In the genomic region with DNA sequence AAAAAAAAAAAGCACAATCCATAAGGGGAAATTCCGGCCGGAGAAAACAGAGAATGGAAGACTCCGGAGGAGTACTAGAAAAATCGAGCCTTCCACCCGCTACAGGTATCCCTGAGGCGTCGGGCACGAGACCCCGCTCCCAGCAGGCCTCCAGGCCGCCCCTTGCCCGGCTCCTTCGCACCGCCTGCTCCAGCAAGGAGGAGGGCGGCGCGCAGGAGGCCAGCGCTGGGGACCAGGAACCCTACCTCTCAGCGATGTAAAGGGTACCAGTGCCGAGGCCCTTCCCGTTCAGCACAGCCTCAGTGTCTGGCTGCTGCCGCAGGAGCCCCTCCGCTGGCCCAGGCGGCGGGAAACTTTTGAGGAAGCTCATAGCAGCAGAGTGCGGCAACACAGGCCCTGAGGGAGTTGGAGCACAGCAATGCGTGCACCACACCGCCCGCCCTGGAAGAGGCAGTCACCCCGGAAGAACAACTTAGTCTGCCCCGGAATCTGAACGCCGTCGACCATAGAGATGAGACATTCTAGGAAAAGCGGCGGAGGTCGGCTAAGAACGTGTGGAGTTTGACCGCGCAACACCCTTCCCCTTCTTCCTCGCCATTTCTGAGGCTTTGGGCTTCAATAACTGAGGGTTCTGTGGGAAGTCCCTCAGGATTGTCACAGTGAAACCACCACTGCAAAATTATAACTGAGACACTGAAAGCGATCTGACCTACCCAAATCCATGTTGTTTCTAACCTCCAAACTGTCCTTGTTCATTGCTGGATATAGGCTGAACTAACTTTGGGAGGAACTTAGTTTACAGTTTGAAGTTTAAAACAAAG, we compare ENCODE assay signal across 1 cellular context.
TF ChIP-seq lines count a peak whose summit lies in the region.

A gene with protein sequence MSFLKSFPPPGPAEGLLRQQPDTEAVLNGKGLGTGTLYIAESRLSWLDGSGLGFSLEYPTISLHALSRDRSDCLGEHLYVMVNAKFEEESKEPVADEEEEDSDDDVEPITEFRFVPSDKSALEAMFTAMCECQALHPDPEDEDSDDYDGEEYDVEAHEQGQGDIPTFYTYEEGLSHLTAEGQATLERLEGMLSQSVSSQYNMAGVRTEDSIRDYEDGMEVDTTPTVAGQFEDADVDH (minus strand): TSS at position 450 of the 821 bp plus-strand sequence. CDS start 80 bp downstream, at position 370.

TF ChIP-seq in H1, 55 proteins besides CTCF, POLR2A, EP300 and RAD21 (continues in another document):
- TF ChIP-seq CHD1 (IDR thresholded peaks at IDR 0.05; ENCODE audit: low read depth, low read length) = no peak
- TF ChIP-seq RXRA (IDR thresholded peaks at IDR 0.05; ENCODE audit: insufficient read depth, low read depth, low read length) = no peak
- peak; percentile 95 for TF ChIP-seq POLR2AphosphoS5 (IDR thresholded peaks at IDR 0.05; ENCODE audit: low read depth, low read length)
- TF ChIP-seq RNF2 (IDR thresholded peaks at IDR 0.05; ENCODE audit: borderline replicate concordance, low read depth, low read length, missing control alignments, poor library complexity, severe bottlenecking) = no peak
- TF ChIP-seq TEAD4 (IDR thresholded peaks at IDR 0.05; ENCODE audit: low read depth, low read length) = no peak; the same call in 1 of the 2 replicates
- no peak for TF ChIP-seq JUN (IDR thresholded peaks at IDR 0.05; ENCODE audit: low read depth, low read length)
- TF ChIP-seq TAF7 (optimal IDR thresholded peaks at IDR 0.05; ENCODE audit: borderline replicate concordance, low read depth, low read length) = peak; percentile 90
- TF ChIP-seq, protein P1, sequence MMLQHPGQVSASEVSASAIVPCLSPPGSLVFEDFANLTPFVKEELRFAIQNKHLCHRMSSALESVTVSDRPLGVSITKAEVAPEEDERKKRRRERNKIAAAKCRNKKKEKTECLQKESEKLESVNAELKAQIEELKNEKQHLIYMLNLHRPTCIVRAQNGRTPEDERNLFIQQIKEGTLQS (IDR thresholded peaks at IDR 0.05; ENCODE audit: insufficient read depth, low read depth, low read length) = no peak
- no peak for TF ChIP-seq KDM1A (IDR thresholded peaks at IDR 0.05; ENCODE audit: borderline replicate concordance, low read length)
- TF ChIP-seq SRF (IDR thresholded peaks at IDR 0.05; ENCODE audit: low read depth, low read length) = no peak
- TF ChIP-seq SIX5 (IDR thresholded peaks at IDR 0.05; ENCODE audit: low read depth, low read length) = no peak
- TF ChIP-seq CTBP2 (IDR thresholded peaks at IDR 0.05; ENCODE audit: borderline replicate concordance, insufficient read depth, insufficient read length, low read length) = no peak
- TF ChIP-seq ZNF274 (IDR thresholded peaks at IDR 0.05; ENCODE audit: borderline replicate concordance, extremely low read depth, low read length) = no peak
- TF ChIP-seq TAF1 (IDR thresholded peaks at IDR 0.05; ENCODE audit: low read depth, low read length) = peak; percentile 99
- no peak for TF ChIP-seq BCL11A (IDR thresholded peaks at IDR 0.05; ENCODE audit: low read depth in 2 of 2, low read length in 2 of 2)
- no peak; the same call in none of the 2 replicates for TF ChIP-seq EGR1 (IDR thresholded peaks at IDR 0.05; ENCODE audit: borderline replicate concordance, low read depth, low read length)
- TF ChIP-seq CHD2 (IDR thresholded peaks at IDR 0.05; ENCODE audit: low read length) = peak; percentile 74
- TF ChIP-seq, protein P2, sequence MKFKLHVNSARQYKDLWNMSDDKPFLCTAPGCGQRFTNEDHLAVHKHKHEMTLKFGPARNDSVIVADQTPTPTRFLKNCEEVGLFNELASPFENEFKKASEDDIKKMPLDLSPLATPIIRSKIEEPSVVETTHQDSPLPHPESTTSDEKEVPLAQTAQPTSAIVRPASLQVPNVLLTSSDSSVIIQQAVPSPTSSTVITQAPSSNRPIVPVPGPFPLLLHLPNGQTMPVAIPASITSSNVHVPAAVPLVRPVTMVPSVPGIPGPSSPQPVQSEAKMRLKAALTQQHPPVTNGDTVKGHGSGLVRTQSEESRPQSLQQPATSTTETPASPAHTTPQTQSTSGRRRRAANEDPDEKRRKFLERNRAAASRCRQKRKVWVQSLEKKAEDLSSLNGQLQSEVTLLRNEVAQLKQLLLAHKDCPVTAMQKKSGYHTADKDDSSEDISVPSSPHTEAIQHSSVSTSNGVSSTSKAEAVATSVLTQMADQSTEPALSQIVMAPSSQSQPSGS (IDR thresholded peaks at IDR 0.05; ENCODE audit: low read length) = no peak
- TF ChIP-seq FOSL1 (IDR thresholded peaks at IDR 0.05; ENCODE audit: insufficient read depth, low read depth, low read length) = no peak
- no peak for TF ChIP-seq MAFK (IDR thresholded peaks at IDR 0.05; ENCODE audit: low read depth, low read length)
- 0 out of 2 replicates have a peak, but pooled peaks have one; percentile 49 for TF ChIP-seq GTF2F1 (IDR thresholded peaks at IDR 0.05; ENCODE audit: borderline replicate concordance, low read depth, low read length)
- TF ChIP-seq POU5F1 (IDR thresholded peaks at IDR 0.05; ENCODE audit: low read depth, low read length) = no peak
- TF ChIP-seq, protein P3, sequence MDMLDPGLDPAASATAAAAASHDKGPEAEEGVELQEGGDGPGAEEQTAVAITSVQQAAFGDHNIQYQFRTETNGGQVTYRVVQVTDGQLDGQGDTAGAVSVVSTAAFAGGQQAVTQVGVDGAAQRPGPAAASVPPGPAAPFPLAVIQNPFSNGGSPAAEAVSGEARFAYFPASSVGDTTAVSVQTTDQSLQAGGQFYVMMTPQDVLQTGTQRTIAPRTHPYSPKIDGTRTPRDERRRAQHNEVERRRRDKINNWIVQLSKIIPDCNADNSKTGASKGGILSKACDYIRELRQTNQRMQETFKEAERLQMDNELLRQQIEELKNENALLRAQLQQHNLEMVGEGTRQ (IDR thresholded peaks at IDR 0.05; ENCODE audit: low read length) = 0 out of 2 replicates have a peak, but pooled peaks have one; percentile 2
- no peak for TF ChIP-seq RFX5 (IDR thresholded peaks at IDR 0.05; ENCODE audit: borderline replicate concordance, low read depth, low read length)
- TF ChIP-seq YY1 (IDR thresholded peaks at IDR 0.05; ENCODE audit: low read depth, low read length) = peak; percentile 68
- peak; percentile 93 for TF ChIP-seq KDM4A (IDR thresholded peaks at IDR 0.05; ENCODE audit: low read depth, low read length, severe bottlenecking)
- TF ChIP-seq, protein P4, sequence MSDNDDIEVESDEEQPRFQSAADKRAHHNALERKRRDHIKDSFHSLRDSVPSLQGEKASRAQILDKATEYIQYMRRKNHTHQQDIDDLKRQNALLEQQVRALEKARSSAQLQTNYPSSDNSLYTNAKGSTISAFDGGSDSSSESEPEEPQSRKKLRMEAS (IDR thresholded peaks at IDR 0.05) = peak; percentile 76
- no peak for TF ChIP-seq SUZ12 (IDR thresholded peaks at IDR 0.05; ENCODE audit: low read length)
- no peak for TF ChIP-seq CBX8 (IDR thresholded peaks at IDR 0.05; ENCODE audit: borderline replicate concordance, low read depth, low read length)
- TF ChIP-seq HDAC2 (IDR thresholded peaks at IDR 0.05; ENCODE audit: borderline replicate concordance in 1 of 2, low read depth in 2 of 2, low read length in 2 of 2) = no peak
- TF ChIP-seq KDM5A (IDR thresholded peaks at IDR 0.05; ENCODE audit: low read length) = no peak
- TF ChIP-seq EZH2 (IDR thresholded peaks at IDR 0.05; ENCODE audit: low read depth, low read length, severe bottlenecking) = no peak
- peak; percentile 85 for TF ChIP-seq PHF8 (conservative IDR thresholded peaks at IDR 0.05; ENCODE audit: low read depth, low read length)
- TF ChIP-seq SP2 (IDR thresholded peaks at IDR 0.05; ENCODE audit: low read length) = peak; percentile 72
- no peak for TF ChIP-seq NANOG (IDR thresholded peaks at IDR 0.05; ENCODE audit: insufficient read depth, low read depth, low read length, poor library complexity, severe bottlenecking)
- TF ChIP-seq SIRT6 (IDR thresholded peaks at IDR 0.05; ENCODE audit: low read length) = no peak
- no peak for TF ChIP-seq CBX5 (IDR thresholded peaks at IDR 0.05; ENCODE audit: low read depth, low read length)
- TF ChIP-seq, protein P5, sequence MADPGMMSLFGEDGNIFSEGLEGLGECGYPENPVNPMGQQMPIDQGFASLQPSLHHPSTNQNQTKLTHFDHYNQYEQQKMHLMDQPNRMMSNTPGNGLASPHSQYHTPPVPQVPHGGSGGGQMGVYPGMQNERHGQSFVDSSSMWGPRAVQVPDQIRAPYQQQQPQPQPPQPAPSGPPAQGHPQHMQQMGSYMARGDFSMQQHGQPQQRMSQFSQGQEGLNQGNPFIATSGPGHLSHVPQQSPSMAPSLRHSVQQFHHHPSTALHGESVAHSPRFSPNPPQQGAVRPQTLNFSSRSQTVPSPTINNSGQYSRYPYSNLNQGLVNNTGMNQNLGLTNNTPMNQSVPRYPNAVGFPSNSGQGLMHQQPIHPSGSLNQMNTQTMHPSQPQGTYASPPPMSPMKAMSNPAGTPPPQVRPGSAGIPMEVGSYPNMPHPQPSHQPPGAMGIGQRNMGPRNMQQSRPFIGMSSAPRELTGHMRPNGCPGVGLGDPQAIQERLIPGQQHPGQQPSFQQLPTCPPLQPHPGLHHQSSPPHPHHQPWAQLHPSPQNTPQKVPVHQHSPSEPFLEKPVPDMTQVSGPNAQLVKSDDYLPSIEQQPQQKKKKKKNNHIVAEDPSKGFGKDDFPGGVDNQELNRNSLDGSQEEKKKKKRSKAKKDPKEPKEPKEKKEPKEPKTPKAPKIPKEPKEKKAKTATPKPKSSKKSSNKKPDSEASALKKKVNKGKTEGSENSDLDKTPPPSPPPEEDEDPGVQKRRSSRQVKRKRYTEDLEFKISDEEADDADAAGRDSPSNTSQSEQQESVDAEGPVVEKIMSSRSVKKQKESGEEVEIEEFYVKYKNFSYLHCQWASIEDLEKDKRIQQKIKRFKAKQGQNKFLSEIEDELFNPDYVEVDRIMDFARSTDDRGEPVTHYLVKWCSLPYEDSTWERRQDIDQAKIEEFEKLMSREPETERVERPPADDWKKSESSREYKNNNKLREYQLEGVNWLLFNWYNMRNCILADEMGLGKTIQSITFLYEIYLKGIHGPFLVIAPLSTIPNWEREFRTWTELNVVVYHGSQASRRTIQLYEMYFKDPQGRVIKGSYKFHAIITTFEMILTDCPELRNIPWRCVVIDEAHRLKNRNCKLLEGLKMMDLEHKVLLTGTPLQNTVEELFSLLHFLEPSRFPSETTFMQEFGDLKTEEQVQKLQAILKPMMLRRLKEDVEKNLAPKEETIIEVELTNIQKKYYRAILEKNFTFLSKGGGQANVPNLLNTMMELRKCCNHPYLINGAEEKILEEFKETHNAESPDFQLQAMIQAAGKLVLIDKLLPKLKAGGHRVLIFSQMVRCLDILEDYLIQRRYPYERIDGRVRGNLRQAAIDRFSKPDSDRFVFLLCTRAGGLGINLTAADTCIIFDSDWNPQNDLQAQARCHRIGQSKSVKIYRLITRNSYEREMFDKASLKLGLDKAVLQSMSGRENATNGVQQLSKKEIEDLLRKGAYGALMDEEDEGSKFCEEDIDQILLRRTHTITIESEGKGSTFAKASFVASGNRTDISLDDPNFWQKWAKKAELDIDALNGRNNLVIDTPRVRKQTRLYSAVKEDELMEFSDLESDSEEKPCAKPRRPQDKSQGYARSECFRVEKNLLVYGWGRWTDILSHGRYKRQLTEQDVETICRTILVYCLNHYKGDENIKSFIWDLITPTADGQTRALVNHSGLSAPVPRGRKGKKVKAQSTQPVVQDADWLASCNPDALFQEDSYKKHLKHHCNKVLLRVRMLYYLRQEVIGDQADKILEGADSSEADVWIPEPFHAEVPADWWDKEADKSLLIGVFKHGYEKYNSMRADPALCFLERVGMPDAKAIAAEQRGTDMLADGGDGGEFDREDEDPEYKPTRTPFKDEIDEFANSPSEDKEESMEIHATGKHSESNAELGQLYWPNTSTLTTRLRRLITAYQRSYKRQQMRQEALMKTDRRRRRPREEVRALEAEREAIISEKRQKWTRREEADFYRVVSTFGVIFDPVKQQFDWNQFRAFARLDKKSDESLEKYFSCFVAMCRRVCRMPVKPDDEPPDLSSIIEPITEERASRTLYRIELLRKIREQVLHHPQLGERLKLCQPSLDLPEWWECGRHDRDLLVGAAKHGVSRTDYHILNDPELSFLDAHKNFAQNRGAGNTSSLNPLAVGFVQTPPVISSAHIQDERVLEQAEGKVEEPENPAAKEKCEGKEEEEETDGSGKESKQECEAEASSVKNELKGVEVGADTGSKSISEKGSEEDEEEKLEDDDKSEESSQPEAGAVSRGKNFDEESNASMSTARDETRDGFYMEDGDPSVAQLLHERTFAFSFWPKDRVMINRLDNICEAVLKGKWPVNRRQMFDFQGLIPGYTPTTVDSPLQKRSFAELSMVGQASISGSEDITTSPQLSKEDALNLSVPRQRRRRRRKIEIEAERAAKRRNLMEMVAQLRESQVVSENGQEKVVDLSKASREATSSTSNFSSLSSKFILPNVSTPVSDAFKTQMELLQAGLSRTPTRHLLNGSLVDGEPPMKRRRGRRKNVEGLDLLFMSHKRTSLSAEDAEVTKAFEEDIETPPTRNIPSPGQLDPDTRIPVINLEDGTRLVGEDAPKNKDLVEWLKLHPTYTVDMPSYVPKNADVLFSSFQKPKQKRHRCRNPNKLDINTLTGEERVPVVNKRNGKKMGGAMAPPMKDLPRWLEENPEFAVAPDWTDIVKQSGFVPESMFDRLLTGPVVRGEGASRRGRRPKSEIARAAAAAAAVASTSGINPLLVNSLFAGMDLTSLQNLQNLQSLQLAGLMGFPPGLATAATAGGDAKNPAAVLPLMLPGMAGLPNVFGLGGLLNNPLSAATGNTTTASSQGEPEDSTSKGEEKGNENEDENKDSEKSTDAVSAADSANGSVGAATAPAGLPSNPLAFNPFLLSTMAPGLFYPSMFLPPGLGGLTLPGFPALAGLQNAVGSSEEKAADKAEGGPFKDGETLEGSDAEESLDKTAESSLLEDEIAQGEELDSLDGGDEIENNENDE (IDR thresholded peaks at IDR 0.05; ENCODE audit: insufficient replicate concordance, low read length) = no peak
- TF ChIP-seq ASH2L (IDR thresholded peaks at IDR 0.05; ENCODE audit: low read length) = peak; percentile 92
- no peak for TF ChIP-seq JUND (IDR thresholded peaks at IDR 0.05; ENCODE audit: low read length)
- no peak for TF ChIP-seq TCF12 (IDR thresholded peaks at IDR 0.05; ENCODE audit: low read depth, low read length)
- peak; percentile 94 for TF ChIP-seq TBP (IDR thresholded peaks at IDR 0.05; ENCODE audit: low read depth, low read length)
- no peak; the same call in 1 of the 2 replicates for TF ChIP-seq BRCA1 (IDR thresholded peaks at IDR 0.05; ENCODE audit: low read depth, low read length)
- TF ChIP-seq, protein P6, sequence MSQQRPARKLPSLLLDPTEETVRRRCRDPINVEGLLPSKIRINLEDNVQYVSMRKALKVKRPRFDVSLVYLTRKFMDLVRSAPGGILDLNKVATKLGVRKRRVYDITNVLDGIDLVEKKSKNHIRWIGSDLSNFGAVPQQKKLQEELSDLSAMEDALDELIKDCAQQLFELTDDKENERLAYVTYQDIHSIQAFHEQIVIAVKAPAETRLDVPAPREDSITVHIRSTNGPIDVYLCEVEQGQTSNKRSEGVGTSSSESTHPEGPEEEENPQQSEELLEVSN (IDR thresholded peaks at IDR 0.05) = peak; percentile 76
- TF ChIP-seq SAP30 (IDR thresholded peaks at IDR 0.05; ENCODE audit: insufficient read depth, insufficient replicate concordance, low read length) = peak; percentile 71
- TF ChIP-seq NRF1 (IDR thresholded peaks at IDR 0.05; ENCODE audit: low read depth, low read length) = no peak
- TF ChIP-seq SP1 (IDR thresholded peaks at IDR 0.05; ENCODE audit: low read depth, low read length) = peak; percentile 28; the same call in 1 of the 2 replicates
- no peak for TF ChIP-seq BACH1 (IDR thresholded peaks at IDR 0.05; ENCODE audit: low read length)
- TF ChIP-seq SP4 (IDR thresholded peaks at IDR 0.05; ENCODE audit: low read length) = no peak
- no peak for TF ChIP-seq CEBPB (IDR thresholded peaks at IDR 0.05; ENCODE audit: low read depth, low read length)
- TF ChIP-seq RBBP5 (IDR thresholded peaks at IDR 0.05; ENCODE audit: borderline replicate concordance, low read depth, low read length) = peak; percentile 78; the same call in 1 of the 2 replicates
- TF ChIP-seq CREB1 (IDR thresholded peaks at IDR 0.05) = no peak
- TF ChIP-seq HDAC6 (IDR thresholded peaks at IDR 0.05; ENCODE audit: low read depth, low read length) = no peak
